Comparison of ENCODE assay signal across 1 cellular context in genomic region chr10:5484205-5484604, GRCh38.
TF ChIP-seq lines count a peak whose summit lies in the region.

No MANE protein-coding gene starts in this region.

TF ChIP-seq in K562, 482 proteins besides CTCF, POLR2A, EP300 and RAD21:
- TF ChIP-seq HEY1 (CRISPR knock-in tag; IDR thresholded peaks at IDR 0.05; ENCODE audit: borderline replicate concordance) (no peak), MAFK (IDR thresholded peaks at IDR 0.05; ENCODE audit: low read length) (0 out of 2 replicates have a peak, but pooled peaks have one; percentile 21), ZNF316 (IDR thresholded peaks at IDR 0.05) (peak; percentile 65; the same call in 1 of the 2 replicates), KLF16 (IDR thresholded peaks at IDR 0.05) (no peak), FOXK2 (conservative IDR thresholded peaks at IDR 0.05 in 1 of 2, IDR thresholded peaks at IDR 0.05 in 1 of 2; ENCODE audit: low read depth in 2 of 2) (no peak), TFAP4 (CRISPR knock-in tag; IDR thresholded peaks at IDR 0.05; ENCODE audit: borderline replicate concordance) (peak; percentile 11; the same call in 1 of the 2 replicates), MED1 (CRISPR knock-in tag; IDR thresholded peaks at IDR 0.05; ENCODE audit: borderline replicate concordance) (no peak), CREB3 (tag; conservative IDR thresholded peaks at IDR 0.05; ENCODE audit: low read depth) (no peak), ZNF3 (CRISPR knock-in tag; IDR thresholded peaks at IDR 0.05) (0 out of 2 replicates have a peak, but pooled peaks have one; percentile 28), NFE2 (IDR thresholded peaks at IDR 0.05; ENCODE audit: low read depth) (peak; percentile 61), MBD1 (CRISPR knock-in tag; IDR thresholded peaks at IDR 0.05) (no peak), NR4A1 (CRISPR knock-in tag; IDR thresholded peaks at IDR 0.05) (no peak), NR4A1 (tag; IDR thresholded peaks at IDR 0.05) (no peak), C11orf30 (IDR thresholded peaks at IDR 0.05; ENCODE audit: low read depth) (peak; percentile 60), MAFF (IDR thresholded peaks at IDR 0.05; ENCODE audit: low read length) (peak; percentile 16; the same call in 1 of the 2 replicates), MAFG (tag; conservative IDR thresholded peaks at IDR 0.05) (0 out of 2 replicates have a peak, but pooled peaks have one; percentile 22)
